In the genomic region with DNA sequence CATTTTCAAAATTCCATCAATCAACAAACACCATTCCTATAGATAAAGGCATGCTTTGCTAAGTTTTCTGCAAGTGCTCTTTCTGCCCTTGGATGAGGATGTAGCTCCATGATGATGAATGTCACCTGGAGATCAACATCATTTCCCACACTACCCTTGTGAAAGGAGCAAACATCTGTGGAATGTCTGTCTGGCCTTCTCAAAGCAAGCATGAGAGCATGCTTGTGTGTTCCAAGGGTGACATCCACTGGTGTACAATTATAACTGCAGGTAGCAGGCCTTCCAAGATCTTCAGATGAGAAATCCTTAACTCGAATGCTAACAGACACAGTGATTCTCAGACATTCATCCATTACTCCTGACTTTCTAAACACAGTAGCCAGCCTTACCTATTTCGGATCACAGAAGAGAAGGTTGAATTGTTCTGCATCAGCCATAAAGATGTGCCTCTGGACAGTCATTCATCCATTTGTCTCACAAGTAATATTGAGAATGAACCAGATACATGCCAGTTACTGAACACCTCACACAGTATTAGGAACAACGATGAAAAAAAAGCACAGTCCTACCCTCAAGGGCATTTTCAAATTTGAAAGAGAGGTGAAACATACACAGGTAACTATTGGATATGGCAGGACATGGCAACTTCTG, we compare ENCODE assay signal across 8 cellular contexts.
DNase-seq lines count a peak whose midpoint lies in the region; ATAC-seq, FAIRE-seq and TF ChIP-seq lines count a peak whose summit lies in the region.

No MANE protein-coding gene starts in this region.

- H3K27ac ChIP-seq in PC-3 (ENCODE audit: low read length) (no peak overlapping the region), uterus (no peak overlapping the region)

- ATAC-seq in PC-3: peak; percentile 82

- peak; percentile 22 for DNase-seq in 8988T
- DNase-seq in GM06990 (ENCODE audit: extremely low read depth, insufficient read length): no peak
- peak; percentile 23 for DNase-seq in H54 (ENCODE audit: insufficient read length, low spot score)
- peak; percentile 74 to 81 for DNase-seq in Kasumi-1 (lab: John Stamatoyannopoulos, UW)
- peak; percentile 82 for DNase-seq in PC-3
- peak; percentile 93 for DNase-seq in dermis blood vessel endothelial cell
- DNase-seq in lower leg skin (ENCODE audit: low spot score in 2 of 2): peak in 1 of 2 donors; percentile 37
- DNase-seq in uterus: peak in 1 of 2 donors; percentile 19

- H3K4me1 ChIP-seq in PC-3 (ENCODE audit: insufficient read depth, low read length): 0 out of 2 replicates have a peak, but pooled peaks cover 5% of the 10 kb centered on the region
- H3K4me1 ChIP-seq in uterus: no peaks in the 10 kb centered on the region

- H3K79me2 ChIP-seq in PC-3 (ENCODE audit: low read length): no peaks in the 10 kb centered on the region

- H3K36me3 ChIP-seq in GM06990 (ENCODE audit: control insufficient read depth, insufficient read depth, low read length) (no peaks in the 10 kb centered on the region), PC-3 (ENCODE audit: low read depth, low read length) (no peaks in the 10 kb centered on the region), uterus (no peaks in the 10 kb centered on the region)

- H3K9me2 ChIP-seq in PC-3 (replicated peaks; ENCODE audit: low read length): no peaks in the 10 kb centered on the region

- intact Hi-C loops in PC-3 (cut with micrococcal nuclease) (loop anchor here (1.0 to 5.0 kb wide), 3 partner anchors 215 to 493 kb away; no protein-coding TSS in a partner anchor), lower leg skin (cut with DNase I; ENCODE audit: low total_unique reads) (loop anchor here (5.0 kb wide), 1 partner anchor 400 kb away; no protein-coding TSS in a partner anchor), uterus (cut with DNase I; ENCODE audit: low total_unique reads) (no loop called here)

- H3K4me3 ChIP-seq in GM06990 (replicated peaks; ENCODE audit: low read depth, low read length): no peak overlapping the region
- H3K4me3 ChIP-seq in PC-3 (ENCODE audit: low read length): no peak overlapping the region
- H3K4me3 ChIP-seq in lower leg skin (ENCODE audit: low read depth, poor library complexity, severe bottlenecking): no peak overlapping the region
- H3K4me3 ChIP-seq in uterus: no peak overlapping the region

- H3F3A ChIP-seq in PC-3 (ENCODE audit: low read length, unreplicated experiment): no peaks in the 10 kb centered on the region

- H3K4me2 ChIP-seq in PC-3 (ENCODE audit: low read length): no peak overlapping the region

- BruUV-seq in PC-3 (replicated peaks; lab: Mats Ljungman, UMichigan): no TSS peak

- H4K20me1 ChIP-seq in PC-3 (ENCODE audit: low read length): no peaks in the 10 kb centered on the region

- POLR2A ChIA-PET in PC-3 (lab: Charles Lee; ENCODE audit: unreplicated experiment): no interaction called here

- H2AFZ ChIP-seq in PC-3 (ENCODE audit: low read length): peak overlapping the region; percentile 68

- TF ChIP-seq CTCF in GM06990 (IDR thresholded peaks at IDR 0.05; ENCODE audit: insufficient read depth, low read length, poor library complexity, severe bottlenecking): peak; percentile 80
- peak; percentile 89 for TF ChIP-seq CTCF in PC-3 (conservative IDR thresholded peaks at IDR 0.05; ENCODE audit: low read depth, low read length)
- TF ChIP-seq CTCF in lower leg skin (IDR thresholded peaks at IDR 0.05): peak in 2 of 3 donors; percentile 1 to 49
- peak; percentile 49 to 81 (median 74) for TF ChIP-seq CTCF in uterus (IDR thresholded peaks at IDR 0.05)

- FAIRE-seq in H54 (lab: Jason Lieb, UNC): peak; percentile 95

- H3K9me3 ChIP-seq in PC-3 (ENCODE audit: low read length): no peaks in the 10 kb centered on the region
- H3K9me3 ChIP-seq in uterus: no peaks in the 10 kb centered on the region

- H3K27me3 ChIP-seq in GM06990 (replicated peaks; ENCODE audit: control insufficient read depth, insufficient read depth, low read length) (no peaks in the 10 kb centered on the region; the same call in 1 of the 2 replicates), PC-3 (ENCODE audit: low read length) (no peaks in the 10 kb centered on the region), uterus (no peaks in the 10 kb centered on the region)

- WGBS in lower leg skin, 2 donors: 26% methylated on average over 3 of the region's 3 CpGs

- H3K9ac ChIP-seq in PC-3 (ENCODE audit: low read length): no peak overlapping the region

- CTCF ChIA-PET in PC-3 (lab: Charles Lee): interaction anchor here (0.6 to 1.3 kb wide), 5 partner anchors 30 to 492 kb away, joined by 3 to 13 read pairs (median 3); no protein-coding TSS in a partner anchor

- TF ChIP-seq POLR2A in H54 (IDR thresholded peaks at IDR 0.05; ENCODE audit: low read depth, low read length) (no peak), lower leg skin (IDR thresholded peaks at IDR 0.05) (no peak), uterus (IDR thresholded peaks at IDR 0.05) (no peak)

Comparison
In these comparisons a context has a peak if more than half of its experiments do, and no peak if none do; other contexts are left out.
1. CTCF ChIP-seq: peak in every context shown above with its lines; median percentile 89 in PC-3; 80 in GM06990; 74 in uterus; 25 in lower leg skin.